1 cellular context compared by ENCODE assay signal in genomic region chr6:87333033-87333432, GRCh38.
TF ChIP-seq lines count a peak whose summit lies in the region.

No MANE protein-coding gene starts in this region.

TF ChIP-seq in H1, 55 proteins besides CTCF, POLR2A, EP300 and RAD21:
- TF ChIP-seq E2F6 (IDR thresholded peaks at IDR 0.05) (peak; percentile 43; the same call in 1 of the 2 replicates), CTBP2 (IDR thresholded peaks at IDR 0.05; ENCODE audit: borderline replicate concordance, insufficient read depth, insufficient read length, low read length) (no peak)
- TF ChIP-seq, protein P1, sequence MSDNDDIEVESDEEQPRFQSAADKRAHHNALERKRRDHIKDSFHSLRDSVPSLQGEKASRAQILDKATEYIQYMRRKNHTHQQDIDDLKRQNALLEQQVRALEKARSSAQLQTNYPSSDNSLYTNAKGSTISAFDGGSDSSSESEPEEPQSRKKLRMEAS (IDR thresholded peaks at IDR 0.05) = peak; percentile 54; the same call in 1 of the 2 replicates
